8 cellular contexts compared by ENCODE assay signal in the genomic region with DNA sequence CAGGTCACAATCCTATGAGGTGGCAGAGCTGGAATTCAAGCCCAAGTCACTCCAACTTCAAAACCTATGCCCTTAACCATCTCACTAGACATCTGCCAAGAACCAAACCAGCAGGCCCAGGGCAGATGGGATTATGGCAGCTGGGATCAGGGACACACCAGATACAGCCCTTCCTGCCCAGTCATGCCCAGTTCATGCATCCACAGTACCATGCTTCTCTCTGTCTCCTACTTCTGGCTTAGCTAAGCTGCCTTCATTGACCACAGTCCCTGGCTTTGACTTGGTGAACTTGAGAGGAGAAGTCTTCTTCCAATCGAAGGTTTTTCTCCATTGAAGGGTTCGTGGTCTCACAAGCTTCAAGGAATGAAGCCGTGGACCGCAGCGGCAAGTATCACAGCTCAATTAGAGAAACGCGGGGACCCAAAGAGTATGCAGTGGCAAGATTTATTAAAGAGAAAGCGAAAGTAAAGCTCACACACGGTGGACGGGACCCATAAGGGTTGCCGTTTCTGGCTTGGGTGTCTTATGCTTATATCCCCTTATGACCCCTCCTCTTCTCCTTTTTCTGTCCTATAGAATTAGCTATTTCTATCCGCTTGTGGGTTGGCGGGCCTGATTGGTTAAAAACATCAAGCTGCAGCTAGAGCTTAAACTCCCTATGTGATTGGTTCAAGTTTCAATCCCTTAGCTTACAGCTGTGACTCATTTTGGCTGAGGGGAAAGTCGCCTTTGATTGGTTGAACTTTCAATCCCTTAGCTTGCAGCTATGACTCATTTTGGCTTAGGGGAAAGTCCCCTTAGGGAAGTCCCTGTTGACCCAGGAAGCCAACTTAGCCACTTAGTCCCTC.
DNase-seq lines count a peak whose midpoint lies in the region; ATAC-seq and TF ChIP-seq lines count a peak whose summit lies in the region.

No MANE protein-coding gene starts in this region.

- H3K4me1 Mint-ChIP-seq in activated CD4-positive, alpha-beta T cell treated with anti-CD3 and anti-CD28 coated beads, Interleukin-2, amount 10 ng/mL, durations not matched to agents 7 days and 5 days, result peaks cover 8% of the 10 kb centered on the region
- H3K4me1 Mint-ChIP-seq in memory B cell (peaks cover 34% of the 10 kb centered on the region), nephron progenitor cell (peaks cover 31% of the 10 kb centered on the region)

- DNase-seq in Karpas-422 (peak; percentile 37), memory B cell (ENCODE audit: low spot score in 2 of 2) (no peak), right cardiac atrium (no peak), SKM-1 treated with dmso at 0.1 percent for 144 hours (lab: John Stamatoyannopoulos, UW; ENCODE audit: unreplicated experiment) (no peak), nephron progenitor cell (no peak)
- peak; percentile 6 for DNase-seq in activated CD4-positive, alpha-beta T cell treated with anti-CD3 and anti-CD28 coated beads, Interleukin-2, amount 10 ng/mL, durations not matched to agents 7 days and 5 days

- no peak for TF ChIP-seq CTCF in nephron progenitor cell (IDR thresholded peaks at IDR 0.05)

- H3K9me3 Mint-ChIP-seq in activated CD4-positive, alpha-beta T cell treated with anti-CD3 and anti-CD28 coated beads, Interleukin-2, amount 10 ng/mL, durations not matched to agents 7 days and 5 days, result no peaks in the 10 kb centered on the region
- H3K9me3 Mint-ChIP-seq in memory B cell (no peaks in the 10 kb centered on the region), nephron progenitor cell (no peaks in the 10 kb centered on the region)

- no peaks in the 10 kb centered on the region for H3K36me3 ChIP-seq in Karpas-422 (ENCODE audit: insufficient read depth, low read length)

- H3K4me1 ChIP-seq in Karpas-422 (ENCODE audit: low read length) (peaks cover 33% of the 10 kb centered on the region), right cardiac atrium (ENCODE audit: control insufficient read depth, insufficient read depth, low read length) (no peaks in the 10 kb centered on the region)

- ATAC-seq in GM18499 (IDR thresholded peaks at IDR 0.05; ENCODE audit: insufficient read depth, unreplicated experiment) (peak; percentile 80), GM21723 (IDR thresholded peaks at IDR 0.05; ENCODE audit: unreplicated experiment) (peak; percentile 78), memory B cell (ENCODE audit: low read depth) (peak; percentile 45), right cardiac atrium (no peak)

- H3K27me3 Mint-ChIP-seq in activated CD4-positive, alpha-beta T cell treated with anti-CD3 and anti-CD28 coated beads, Interleukin-2, amount 10 ng/mL, durations not matched to agents 7 days and 5 days, result peaks cover 14% of the 10 kb centered on the region
- no peaks in the 10 kb centered on the region for H3K27me3 Mint-ChIP-seq in memory B cell
- H3K27me3 Mint-ChIP-seq in nephron progenitor cell (ENCODE audit: low read depth, poor library complexity), result peaks cover 3% of the 10 kb centered on the region

- WGBS in right cardiac atrium, result 91% methylated on average over 14 of the region's 14 CpGs

- POLR2A ChIA-PET in activated CD4-positive, alpha-beta T cell treated with anti-CD3 and anti-CD28 coated beads, Interleukin-2, amount 10 ng/mL, durations not matched to agents 7 days and 5 days (lab: Charles Lee), result no interaction called here

- no peak overlapping the region for H3K4me2 ChIP-seq in Karpas-422 (ENCODE audit: low read depth, low read length, poor library complexity, severe bottlenecking)

- no peaks in the 10 kb centered on the region for H3K9me2 ChIP-seq in Karpas-422 (replicated peaks; ENCODE audit: insufficient read depth, low read length)

- CTCF ChIA-PET in activated CD4-positive, alpha-beta T cell treated with anti-CD3 and anti-CD28 coated beads, Interleukin-2, amount 10 ng/mL, durations not matched to agents 7 days and 5 days (lab: Charles Lee), result interaction anchor here (0.6 to 1.7 kb wide), 3 partner anchors 195 to 1315 kb away, joined by 3 read pairs; no protein-coding TSS in a partner anchor

- no peak overlapping the region for H3K4me3 Mint-ChIP-seq in activated CD4-positive, alpha-beta T cell treated with anti-CD3 and anti-CD28 coated beads, Interleukin-2, amount 10 ng/mL, durations not matched to agents 7 days and 5 days
- H3K4me3 Mint-ChIP-seq in memory B cell, result no peak overlapping the region
- no peak overlapping the region for H3K4me3 Mint-ChIP-seq in nephron progenitor cell

- H3K4me3 ChIP-seq in Karpas-422 (ENCODE audit: low read length), result no peak overlapping the region
- H3K4me3 ChIP-seq in right cardiac atrium (ENCODE audit: low read length), result no peak overlapping the region

- H3K79me2 ChIP-seq in Karpas-422 (ENCODE audit: low read length), result no peaks in the 10 kb centered on the region

- H3K9me3 ChIP-seq in Karpas-422 (ENCODE audit: low read length), result no peaks in the 10 kb centered on the region
- no peaks in the 10 kb centered on the region for H3K9me3 ChIP-seq in right cardiac atrium (ENCODE audit: control insufficient read depth, low read length)

- no peak overlapping the region for H3K27ac Mint-ChIP-seq in activated CD4-positive, alpha-beta T cell treated with anti-CD3 and anti-CD28 coated beads, Interleukin-2, amount 10 ng/mL, durations not matched to agents 7 days and 5 days
- H3K27ac Mint-ChIP-seq in memory B cell (peak overlapping the region; percentile 75), nephron progenitor cell (no peak overlapping the region)

- no peak overlapping the region for H3K27ac ChIP-seq in Karpas-422 (ENCODE audit: low read length)
- no peak overlapping the region for H3K27ac ChIP-seq in right cardiac atrium (ENCODE audit: low read length)

- H3K9ac ChIP-seq in Karpas-422 (ENCODE audit: low read length), result no peak overlapping the region

- no peaks in the 10 kb centered on the region for H3K36me3 Mint-ChIP-seq in activated CD4-positive, alpha-beta T cell treated with anti-CD3 and anti-CD28 coated beads, Interleukin-2, amount 10 ng/mL, durations not matched to agents 7 days and 5 days (ENCODE audit: low read depth)
- H3K36me3 Mint-ChIP-seq in memory B cell, result no peaks in the 10 kb centered on the region
- H3K36me3 Mint-ChIP-seq in nephron progenitor cell (ENCODE audit: low read depth), result no peaks in the 10 kb centered on the region

- no peak overlapping the region for H2AFZ ChIP-seq in Karpas-422 (ENCODE audit: low read length)

- intact Hi-C loops in right cardiac atrium (cut with DNase I), result no loop called here

- no peaks in the 10 kb centered on the region for H4K20me1 ChIP-seq in Karpas-422 (ENCODE audit: insufficient read depth, low read depth, low read length)

- H3K27me3 ChIP-seq in Karpas-422 (ENCODE audit: low read length) (no peaks in the 10 kb centered on the region), right cardiac atrium (ENCODE audit: control insufficient read depth, insufficient read depth) (no peaks in the 10 kb centered on the region)

Comparison
In these comparisons a context has a peak if more than half of its experiments do, and no peak if none do; other contexts are left out.
1. ATAC-seq: peak in GM18499 (single experiment), GM21723 (single experiment) and memory B cell (single experiment); none in right cardiac atrium (0 of 2).
2. DNase-seq: peak in Karpas-422 (single experiment) and activated CD4-positive, alpha-beta T cell treated with anti-CD3 and anti-CD28 coated beads, Interleukin-2, amount 10 ng/mL, durations not matched to agents 7 days and 5 days (single experiment); none in memory B cell (0 of 2), right cardiac atrium (0 of 3), SKM-1 treated with dmso at 0.1 percent for 144 hours (single experiment) and nephron progenitor cell (single experiment).